In the genomic region with DNA sequence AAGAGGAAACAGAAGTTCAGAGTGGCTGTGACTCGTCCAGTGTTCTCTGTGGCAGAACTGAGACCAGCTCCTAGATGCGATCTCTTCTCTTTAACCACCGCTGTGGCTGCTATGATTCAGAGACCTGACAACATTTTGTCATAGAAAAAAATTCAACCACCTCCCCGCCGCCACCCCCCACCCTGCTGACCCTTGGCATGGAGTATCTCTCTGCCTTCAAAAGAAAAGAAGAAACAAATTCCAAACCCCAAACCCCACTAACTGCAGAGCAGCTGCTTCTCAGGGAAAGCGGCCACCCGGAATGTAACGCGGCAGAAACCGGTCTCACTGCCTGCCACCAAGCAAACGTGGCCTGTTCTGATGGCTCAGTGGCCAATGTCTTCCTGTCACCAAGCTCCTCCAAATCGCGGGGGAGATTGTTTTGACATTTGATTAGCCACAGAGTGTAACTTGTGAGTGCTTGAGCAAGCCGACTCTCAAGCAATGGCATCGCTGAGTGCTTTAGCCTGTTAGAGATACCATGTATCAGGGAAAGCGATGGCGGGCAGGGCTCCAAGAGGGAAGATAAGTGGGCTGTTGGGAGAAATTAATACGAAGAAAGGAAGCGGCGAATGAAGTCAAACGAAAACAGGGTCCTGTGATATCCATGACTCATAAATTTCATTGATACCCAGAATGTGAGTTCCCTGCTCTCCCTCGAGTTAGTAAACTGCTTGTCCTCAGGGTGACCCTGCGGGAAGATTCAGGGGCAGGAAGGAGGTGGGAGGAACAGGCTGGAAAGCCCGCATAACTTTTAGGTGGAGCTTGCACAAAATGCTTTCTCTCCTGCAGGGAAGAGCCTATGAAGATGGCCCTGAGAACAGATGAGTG, we compare ENCODE assay signal across 8 cellular contexts. TPM values are rescaled to one million over a fixed set of nuclear protein-coding genes. Genes with fewer than 3 reads are reported as not detected.
A peak's percentile ranks its signal among the peaks of the same experiment; 100 is the strongest.
DNase-seq lines count a peak whose midpoint lies in the region; ATAC-seq and TF ChIP-seq lines count a peak whose summit lies in the region.

No MANE protein-coding gene starts in this region.

- peak; percentile 39 for DNase-seq in activated naive CD4-positive, alpha-beta T cell treated with Interleukin-2 at 50 U/mL for 16 hours
- no peak for DNase-seq in activated naive CD4-positive, alpha-beta T cell (lab: John Stamatoyannopoulos, UW)
- no peak for DNase-seq in activated T-helper 2 cell treated with anti-CD3 and anti-CD28 coated beads, Interferon-gamma antibody, Interleukin-2, Interleukin-4, amounts not matched to agents 10 μg/mL and 5 μg/mL and 100 μg/mL, durations not matched to agents 14 hours and 24 hours and 36 hours (ENCODE audit: low spot score)
- no peak for DNase-seq in memory B cell (ENCODE audit: low spot score in 2 of 2)
- peak in 1 of 2 donors; percentile 61 for DNase-seq in upper lobe of left lung
- no peak for DNase-seq in NCI-H1436 (lab: John Stamatoyannopoulos, UW)
- DNase-seq in tibial artery: no peak

- no peaks in the 10 kb centered on the region for H3K36me3 ChIP-seq in upper lobe of left lung
- no peaks in the 10 kb centered on the region for H3K36me3 ChIP-seq in tibial artery

- H3K36me3 Mint-ChIP-seq in activated T-helper 2 cell treated with anti-CD3 and anti-CD28 coated beads, Interferon-gamma antibody, Interleukin-2, Interleukin-4, amounts not matched to agents 10 μg/mL and 5 μg/mL and 100 μg/mL, durations not matched to agents 14 hours and 24 hours and 36 hours (ENCODE audit: low read depth): no peaks in the 10 kb centered on the region
- no peaks in the 10 kb centered on the region for H3K36me3 Mint-ChIP-seq in memory B cell

- ATAC-seq in memory B cell (ENCODE audit: low read depth) (no peak), upper lobe of left lung (ENCODE audit: low FRiP score in 2 of 2) (peak in 1 of 2 donors; percentile 73), GM21576 (IDR thresholded peaks at IDR 0.05; ENCODE audit: unreplicated experiment) (no peak)

- H3K9me3 Mint-ChIP-seq in activated T-helper 2 cell treated with anti-CD3 and anti-CD28 coated beads, Interferon-gamma antibody, Interleukin-2, Interleukin-4, amounts not matched to agents 10 μg/mL and 5 μg/mL and 100 μg/mL, durations not matched to agents 14 hours and 24 hours and 36 hours: no peaks in the 10 kb centered on the region
- H3K9me3 Mint-ChIP-seq in memory B cell: no peaks in the 10 kb centered on the region

- no peaks in the 10 kb centered on the region for H3K9me3 ChIP-seq in upper lobe of left lung
- no peaks in the 10 kb centered on the region for H3K9me3 ChIP-seq in tibial artery

- peaks cover 34% of the 10 kb centered on the region for H3K4me1 Mint-ChIP-seq in activated T-helper 2 cell treated with anti-CD3 and anti-CD28 coated beads, Interferon-gamma antibody, Interleukin-2, Interleukin-4, amounts not matched to agents 10 μg/mL and 5 μg/mL and 100 μg/mL, durations not matched to agents 14 hours and 24 hours and 36 hours (ENCODE audit: low read depth)
- H3K4me1 Mint-ChIP-seq in memory B cell: peaks cover 18% of the 10 kb centered on the region

- peaks cover 34 to 43% (median 37%) of the 10 kb centered on the region in 4 donors for H3K4me1 ChIP-seq in upper lobe of left lung
- H3K4me1 ChIP-seq in tibial artery: peaks cover 0 to 29% (median 12%) of the 10 kb centered on the region in 4 donors

- no peak overlapping the region for H3K4me3 Mint-ChIP-seq in activated T-helper 2 cell treated with anti-CD3 and anti-CD28 coated beads, Interferon-gamma antibody, Interleukin-2, Interleukin-4, amounts not matched to agents 10 μg/mL and 5 μg/mL and 100 μg/mL, durations not matched to agents 14 hours and 24 hours and 36 hours (ENCODE audit: low read depth)
- H3K4me3 Mint-ChIP-seq in memory B cell: no peak overlapping the region

- no peaks in the 10 kb centered on the region for H3K27me3 ChIP-seq in upper lobe of left lung
- no peaks in the 10 kb centered on the region for H3K27me3 ChIP-seq in tibial artery

- no peak overlapping the region for H3K4me3 ChIP-seq in upper lobe of left lung
- no peak overlapping the region for H3K4me3 ChIP-seq in tibial artery

- TF ChIP-seq EP300 in upper lobe of left lung (IDR thresholded peaks at IDR 0.05): no peak

- TF ChIP-seq POLR2A in upper lobe of left lung (IDR thresholded peaks at IDR 0.05): no peak

- H3K27me3 Mint-ChIP-seq in activated T-helper 2 cell treated with anti-CD3 and anti-CD28 coated beads, Interferon-gamma antibody, Interleukin-2, Interleukin-4, amounts not matched to agents 10 μg/mL and 5 μg/mL and 100 μg/mL, durations not matched to agents 14 hours and 24 hours and 36 hours (ENCODE audit: low read depth): peaks cover 68% of the 10 kb centered on the region
- H3K27me3 Mint-ChIP-seq in memory B cell: peaks cover 3% of the 10 kb centered on the region

- peak overlapping the region; percentile 35 for H3K27ac Mint-ChIP-seq in activated T-helper 2 cell treated with anti-CD3 and anti-CD28 coated beads, Interferon-gamma antibody, Interleukin-2, Interleukin-4, amounts not matched to agents 10 μg/mL and 5 μg/mL and 100 μg/mL, durations not matched to agents 14 hours and 24 hours and 36 hours
- peak overlapping the region; percentile 21 for H3K27ac Mint-ChIP-seq in memory B cell

- intact Hi-C loops in activated T-helper 2 cell treated with anti-CD3 and anti-CD28 coated beads, Interferon-gamma antibody, Interleukin-2, Interleukin-4, amounts not matched to agents 10 μg/mL and 5 μg/mL and 100 μg/mL, durations not matched to agents 14 hours and 24 hours and 36 hours (cut with micrococcal nuclease): loop anchor here (1.0 to 5.0 kb wide), 6 partner anchors 43 to 568 kb away; no protein-coding TSS in a partner anchor
- intact Hi-C loops in tibial artery (cut with DNase I; ENCODE audit: low total_unique reads): no loop called here

- 33 to 46% methylated on average over 23 to 24 of the region's 24 CpGs for WGBS in upper lobe of left lung, 2 donors

- TF ChIP-seq CTCF in upper lobe of left lung (IDR thresholded peaks at IDR 0.05) (no peak), tibial artery (IDR thresholded peaks at IDR 0.05) (no peak)

- H3K27ac ChIP-seq in upper lobe of left lung: peak overlapping the region; percentile 38 to 78 (median 56)
- no peak overlapping the region for H3K27ac ChIP-seq in tibial artery

RNA-seq across cellular contexts. Expression of a gene that starts 44.8 kb away (rescaled TPM):
- 94.6 and 102 TPM in 2 replicates for total RNA-seq in activated T-helper 2 cell treated with anti-CD3 and anti-CD28 coated beads, Interferon-gamma antibody, Interleukin-2, Interleukin-4, amounts not matched to agents 10 μg/mL and 5 μg/mL and 100 μg/mL, durations not matched to agents 14 hours and 24 hours and 36 hours
- total RNA-seq in upper lobe of left lung: 100 to 1,000 TPM in 1 of 6 donors, 10 to 100 TPM in 5; 52.2 to 140 (median 80.6) TPM

Comparison
In these comparisons a context has a peak if more than half of its experiments do, and no peak if none do; other contexts are left out.
1. H3K27ac ChIP-seq: peak in upper lobe of left lung (4 of 4); none in tibial artery (0 of 2).